Comparison of ENCODE assay signal across 31 cellular contexts in the genomic region with DNA sequence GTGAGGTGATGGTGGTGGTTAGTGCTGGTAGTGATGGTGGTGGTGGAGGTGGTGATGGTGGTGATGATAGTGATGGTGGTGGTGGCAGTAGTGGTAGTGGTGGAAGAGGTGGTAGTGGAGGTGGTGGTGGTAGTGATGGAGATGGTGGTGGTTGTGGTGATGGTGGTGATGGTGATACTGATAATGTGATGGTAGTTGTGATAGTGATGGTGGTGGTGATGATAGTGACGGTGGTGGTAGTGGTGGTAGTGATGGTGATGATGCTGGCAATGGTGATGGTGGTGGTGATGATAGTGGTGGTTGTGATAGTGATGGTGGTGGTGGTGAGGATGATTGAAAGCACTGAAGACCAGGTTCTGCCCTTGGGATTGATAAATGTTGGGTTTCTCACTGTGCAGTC.
"Had no signal": no experiment of that assay in that cellular context is flagged by ENCODE, and none has a peak within 500 bp of the region (broad histone marks: within the 10 kb centered on the region; RNA-seq: fewer than 3 reads in every experiment).

No MANE protein-coding gene starts in this region.

- H3K9ac ChIP-seq: SK-N-SH had no signal

- H3K36me3 Mint-ChIP-seq: activated naive CD4-positive, alpha-beta T cell treated with anti-CD3 and anti-CD28 coated beads, Interleukin-2, amount 50 U/mL, for 24 hours; activated naive CD8-positive, alpha-beta T cell treated with anti-CD3 and anti-CD28 coated beads, Interleukin-2, amount 10 ng/mL, durations not matched to agents 7 days and 5 days; WTC11 had no signal

- H3K4me1 Mint-ChIP-seq: activated CD4-positive, alpha-beta T cell treated with anti-CD3 and anti-CD28 coated beads for 36 hours; activated CD4-positive, alpha-beta T cell treated with anti-CD3 and anti-CD28 coated beads, Interleukin-2, amount 10 ng/mL, durations not matched to agents 7 days and 5 days; activated naive CD4-positive, alpha-beta T cell treated with anti-CD3 and anti-CD28 coated beads, Interleukin-2, amount 50 U/mL, for 24 hours had no signal

- H3K36me3 ChIP-seq: breast epithelium, SJSA1 had no signal

- H3K4me2 ChIP-seq: SK-N-SH had no signal

- H3K27ac Mint-ChIP-seq: activated CD4-positive, alpha-beta T cell treated with anti-CD3 and anti-CD28 coated beads for 36 hours; activated CD4-positive, alpha-beta T cell treated with anti-CD3 and anti-CD28 coated beads, Interleukin-2, amount 10 ng/mL, durations not matched to agents 7 days and 5 days; activated CD8-positive, alpha-beta T cell treated with anti-CD3 and anti-CD28 coated beads, Interleukin-2, amount 10 ng/mL, durations not matched to agents 7 days and 5 days; activated naive CD4-positive, alpha-beta T cell treated with anti-CD3 and anti-CD28 coated beads, Interleukin-2, amount 50 U/mL, for 24 hours; activated naive CD8-positive, alpha-beta T cell treated with anti-CD3 and anti-CD28 coated beads, Interleukin-2, amount 10 ng/mL, durations not matched to agents 7 days and 5 days; activated T-cell treated with anti-CD3 and anti-CD28 coated beads, Interleukin-2, amount 50 U/mL, for 24 hours; activated T-helper 2 cell treated with anti-CD3 and anti-CD28 coated beads, Interferon-gamma antibody, Interleukin-2, Interleukin-4, amounts not matched to agents 10 μg/mL and 5 μg/mL and 100 μg/mL, durations not matched to agents 14 hours and 24 hours and 36 hours; T-helper 1 cell treated with Interleukin-12 subunit alpha and Interleukin-12 subunit beta and Interleukin-4 antibody, amounts not matched to agents 30 μg/mL and 1 μg/mL, for 36 hours; T-helper 2 cell treated with Interferon-gamma antibody and Interleukin-4, amounts not matched to agents 5 μg/mL and 100 μg/mL, for 36 hours; WTC11 had no signal

- H3K27me3 ChIP-seq: body of pancreas, breast epithelium, SJSA1 had no signal

- FAIRE-seq: astrocyte had no signal

- H3K9me3 ChIP-seq: body of pancreas, breast epithelium, SJSA1, SK-N-SH had no signal

- H3K27me3 Mint-ChIP-seq: activated naive CD4-positive, alpha-beta T cell treated with anti-CD3 and anti-CD28 coated beads, Interleukin-2, amount 50 U/mL, for 24 hours; activated T-cell treated with anti-CD3 and anti-CD28 coated beads, Interleukin-2, amount 50 U/mL, for 24 hours had no signal

- H3K4me3 ChIP-seq: body of pancreas, breast epithelium, SJSA1 had no signal

- H3K4me3 Mint-ChIP-seq: activated CD4-positive, alpha-beta T cell treated with anti-CD3 and anti-CD28 coated beads for 36 hours; activated CD4-positive, alpha-beta T cell treated with anti-CD3 and anti-CD28 coated beads, Interleukin-2, amount 10 ng/mL, durations not matched to agents 7 days and 5 days; activated CD8-positive, alpha-beta T cell treated with anti-CD3 and anti-CD28 coated beads, Interleukin-2, amount 10 ng/mL, durations not matched to agents 7 days and 5 days; activated naive CD4-positive, alpha-beta T cell treated with anti-CD3 and anti-CD28 coated beads, Interleukin-2, amount 50 U/mL, for 24 hours; activated naive CD8-positive, alpha-beta T cell treated with anti-CD3 and anti-CD28 coated beads, Interleukin-2, amount 10 ng/mL, durations not matched to agents 7 days and 5 days; activated T-cell treated with anti-CD3 and anti-CD28 coated beads, Interleukin-2, amount 50 U/mL, for 24 hours; T-helper 1 cell treated with Interleukin-12 subunit alpha and Interleukin-12 subunit beta and Interleukin-4 antibody, amounts not matched to agents 30 μg/mL and 1 μg/mL, for 36 hours; T-helper 2 cell treated with Interferon-gamma antibody and Interleukin-4, amounts not matched to agents 5 μg/mL and 100 μg/mL, for 36 hours; WTC11 had no signal

- DNase-seq: activated CD4-positive, alpha-beta T cell treated with anti-CD3 and anti-CD28 coated beads for 36 hours; activated CD4-positive, alpha-beta T cell treated with anti-CD3 and anti-CD28 coated beads, Interleukin-2, amount 10 ng/mL, durations not matched to agents 7 days and 5 days; activated CD4-positive, alpha-beta T cell treated with anti-CD3 and anti-CD28 coated beads, Interleukin-2, amount 50 U/mL, for 48 hours; activated CD8-positive, alpha-beta T cell treated with anti-CD3 and anti-CD28 coated beads, Interleukin-2, amount 10 ng/mL, durations not matched to agents 7 days and 5 days; activated gamma-delta T cell; activated naive CD4-positive, alpha-beta T cell treated with Interleukin-2 at 50 U/mL for 16 hours; activated naive CD8-positive, alpha-beta T cell treated with anti-CD3 and anti-CD28 coated beads, Interleukin-2, amount 10 ng/mL, durations not matched to agents 7 days and 5 days; activated T-cell treated with anti-CD3 and anti-CD28 coated beads, Interleukin-2, amount 50 U/mL, for 24 hours; body of pancreas; NCI-H1092 treated with DMSO at 0.1 percent for 48 hours; NCI-H146; NCI-H187 treated with DMSO at 0.1 percent for 48 hours; NCI-H2081; NCI-H2171 treated with DMSO at 0.1 percent for 48 hours; NCI-H2227 treated with DMSO at 0.1 percent for 48 hours; NCI-H446; NCI-H510A treated with DMSO at 0.1 percent for 48 hours; NCI-H526 treated with DMSO at 0.1 percent for 48 hours; NCI-H82; SHP77 treated with DMSO at 0.1 percent for 48 hours; SK-N-SH had no signal

- H3K4me1 ChIP-seq: body of pancreas, SJSA1 had no signal

- H3K9me3 Mint-ChIP-seq: activated CD4-positive, alpha-beta T cell treated with anti-CD3 and anti-CD28 coated beads, Interleukin-2, amount 10 ng/mL, durations not matched to agents 7 days and 5 days; activated naive CD4-positive, alpha-beta T cell treated with anti-CD3 and anti-CD28 coated beads, Interleukin-2, amount 50 U/mL, for 24 hours; activated T-cell treated with anti-CD3 and anti-CD28 coated beads, Interleukin-2, amount 50 U/mL, for 24 hours; activated T-helper 2 cell treated with anti-CD3 and anti-CD28 coated beads, Interferon-gamma antibody, Interleukin-2, Interleukin-4, amounts not matched to agents 10 μg/mL and 5 μg/mL and 100 μg/mL, durations not matched to agents 14 hours and 24 hours and 36 hours; T-helper 1 cell treated with Interleukin-12 subunit alpha and Interleukin-12 subunit beta and Interleukin-4 antibody, amounts not matched to agents 30 μg/mL and 1 μg/mL, for 36 hours; T-helper 2 cell treated with Interferon-gamma antibody and Interleukin-4, amounts not matched to agents 5 μg/mL and 100 μg/mL, for 36 hours had no signal

- H3K27ac ChIP-seq: body of pancreas, breast epithelium, SJSA1 had no signal

- ATAC-seq: activated CD4-positive, alpha-beta T cell treated with anti-CD3 and anti-CD28 coated beads for 36 hours; activated CD4-positive, CD25-positive, alpha-beta regulatory T cell treated with anti-CD3 and anti-CD28 coated beads, Interleukin-2, amount 50 U/mL, for 24 hours; activated CD8-positive, alpha-beta T cell treated with anti-CD3 and anti-CD28 coated beads, Interleukin-2, amount 10 ng/mL, durations not matched to agents 7 days and 5 days; body of pancreas; Panc1 had no signal
